Comparison of ENCODE assay signal across 26 cellular contexts in the genomic region with DNA sequence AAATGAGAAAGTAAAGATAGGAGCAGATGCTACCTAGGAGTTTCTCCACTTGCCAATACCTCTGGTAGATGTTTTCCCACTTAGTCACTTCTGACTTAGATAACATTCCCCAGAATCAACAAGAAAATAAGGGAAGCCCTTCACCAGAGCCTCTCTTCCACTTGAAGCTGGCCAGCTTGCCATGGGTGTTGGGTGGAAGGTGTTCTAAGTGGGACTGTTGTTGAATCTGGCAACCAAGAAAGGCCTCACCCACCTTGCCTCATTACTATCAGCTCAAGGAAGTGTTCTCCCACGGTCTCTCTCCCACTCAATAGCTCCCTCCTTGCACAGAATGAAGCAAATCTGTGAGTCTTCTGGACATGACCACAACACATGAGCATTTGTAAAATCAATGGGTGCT.
"Had no signal": no experiment of that assay in that cellular context is flagged by ENCODE, and none has a peak within 500 bp of the region (broad histone marks: within the 10 kb centered on the region; RNA-seq: fewer than 3 reads in every experiment).

No MANE protein-coding gene starts in this region.

- DNase-seq: naive thymus-derived CD8-positive, alpha-beta T cell; nephron progenitor cell; nucleus accumbens; ovary; posterior cingulate gyrus; psoas muscle; right cardiac atrium; right lobe of liver; sigmoid colon; small intestine; stimulated activated CD4-positive, alpha-beta T cell treated with anti-CD3 and anti-CD28 coated beads, Interleukin-15, amount 100 ng/mL, for 24 hours; stimulated activated CD4-positive, alpha-beta T cell treated with anti-CD3 and anti-CD28 coated beads, Interleukin-2, amount 100 ng/mL, for 24 hours; stimulated activated CD4-positive, alpha-beta T cell treated with anti-CD3 and anti-CD28 coated beads, Interleukin-2, amount 100 ng/mL, for 48 hours; stimulated activated CD4-positive, alpha-beta T cell treated with anti-CD3 and anti-CD28 coated beads, Interleukin-4, amount 100 ng/mL, for 24 hours; stimulated activated naive B cell treated with anti-CD40 and anti-IgM and Interleukin-4, amounts not matched to agents 10 μg/mL and 1 μg/mL and 100 μg/mL, for 72 hours; stimulated activated naive CD4-positive, alpha-beta T cell treated with Interleukin-2 at 50 U/mL for 16 hours; stomach; testis; tibial artery; transverse colon; upper lobe of right lung had no signal

- H3K27ac ChIP-seq: neutrophil, ovary, parathyroid adenoma, psoas muscle, right lobe of liver, sigmoid colon, stomach, testis, tibial artery, transverse colon, upper lobe of right lung, vagina had no signal

- ATAC-seq: naive thymus-derived CD8-positive, alpha-beta T cell; natural killer cell treated with Interleukin-12 subunit alpha and Interleukin-12 subunit beta and Interleukin-15 and Interleukin-18, amount 100 ng/mL, for 72 hours; psoas muscle; right cardiac atrium; right lobe of liver; stimulated activated effector memory CD8-positive, alpha-beta T cell treated with anti-CD3 and anti-CD28 coated beads, Interleukin-12 subunit alpha, Interleukin-12 subunit beta, amount 100 ng/mL, for 72 hours; stimulated activated naive B cell treated with anti-CD40 and anti-IgM and Interleukin-4, amounts not matched to agents 10 μg/mL and 1 μg/mL and 100 μg/mL, for 72 hours; upper lobe of right lung had no signal

- H3K36me3 ChIP-seq: neutrophil, ovary, right lobe of liver, sigmoid colon, stomach, tibial artery, transverse colon, upper lobe of right lung, vagina had no signal

- H3K27me3 ChIP-seq: neutrophil, ovary, right lobe of liver, sigmoid colon, stomach, testis, tibial artery, transverse colon, upper lobe of right lung, vagina had no signal

- H3K4me3 ChIP-seq: ovary, psoas muscle, right lobe of liver, sigmoid colon, stomach, testis, tibial artery, transverse colon, upper lobe of right lung, vagina had no signal

- H3K9me3 ChIP-seq: neutrophil, ovary, psoas muscle, right lobe of liver, sigmoid colon, stomach, testis, tibial artery, transverse colon, upper lobe of right lung, vagina had no signal

- H3K4me1 ChIP-seq: parathyroid adenoma, psoas muscle, right lobe of liver, sigmoid colon, stomach, testis, tibial artery, transverse colon, upper lobe of right lung, vagina had no signal
